Comparison of ENCODE assay signal across 29 cellular contexts in genomic region chr15:46576611-46577010, GRCh38.
DNase-seq lines count a peak whose midpoint lies in the region; ATAC-seq and TF ChIP-seq lines count a peak whose summit lies in the region.
"Had no signal": no experiment of that assay in that cellular context is flagged by ENCODE, and none has a peak within 500 bp of the region (broad histone marks: within the 10 kb centered on the region; RNA-seq: fewer than 3 reads in every experiment).

No MANE protein-coding gene starts in this region.

- no peaks in the 10 kb centered on the region for H3K36me3 ChIP-seq in MG63
- H3K36me3 ChIP-seq: Peyer's patch, SJCRH30, uterus had no signal

- intact Hi-C loops in posterior vena cava (cut with DNase I) = no loop called here

- TF ChIP-seq CTCF in AG10803 (conservative IDR thresholded peaks at IDR 0.05; ENCODE audit: low read length) = no peak

- H3K4me3 ChIP-seq in AG10803 (ENCODE audit: low read length) = no peak overlapping the region
- no peak overlapping the region for H3K4me3 ChIP-seq in MG63
- H3K4me3 ChIP-seq: Peyer's patch, SJCRH30, uterus had no signal

- DNase-seq in AG10803 (ENCODE audit: low read depth) = peak; percentile 12
- DNase-seq in MG63 = peak; percentile 32
- DNase-seq in iris pigment epithelial cell (ENCODE audit: low read depth) = peak; percentile 0
- DNase-seq in renal cortical epithelial cell (ENCODE audit: low read depth) = peak; percentile 15
- DNase-seq in NCI-H2029 treated with DMSO at 0.1 percent for 48 hours (lab: John Stamatoyannopoulos, UW) = no peak
- no peak for DNase-seq in posterior vena cava (ENCODE audit: low spot score)
- DNase-seq: 8988T; activated CD4-positive, alpha-beta T cell treated with anti-CD3 and anti-CD28 coated beads, Interleukin-2, amount 50 U/mL, for 48 hours; activated naive CD4-positive, alpha-beta T cell treated with anti-CD3 and anti-CD28 coated beads, Interleukin-2, amount 10 ng/mL, durations not matched to agents 7 days and 5 days; AML-193; amygdala; CD8-positive, alpha-beta T cell; DMS153; effector CD8-positive, alpha-beta T cell; erythroblast; left cardiac atrium; naive thymus-derived CD4-positive, alpha-beta T cell; NCI-H1105; NCI-H1930; NCI-H526 treated with DMSO at 0.1 percent for 48 hours; nucleus accumbens; Peyer's patch; SJCRH30; stimulated activated CD4-positive, alpha-beta T cell treated with anti-CD3 and anti-CD28 coated beads, Interleukin-4, amount 100 ng/mL, for 24 hours; uterus had no signal

- no peaks in the 10 kb centered on the region for H3K27me3 ChIP-seq in MG63
- H3K27me3 ChIP-seq: Peyer's patch, SJCRH30, uterus had no signal

- ATAC-seq in esophagus mucosa = no peak
- ATAC-seq in GM18909 (IDR thresholded peaks at IDR 0.05; ENCODE audit: poor library complexity, unreplicated experiment) = no peak
- ATAC-seq: CD8-positive, alpha-beta T cell; naive thymus-derived CD4-positive, alpha-beta T cell; right cardiac atrium; stimulated activated effector memory CD8-positive, alpha-beta T cell treated with anti-CD3 and anti-CD28 coated beads, Interleukin-12 subunit alpha, Interleukin-12 subunit beta, amount 100 ng/mL, for 72 hours had no signal

- H3K9me3 ChIP-seq in MG63 = no peaks in the 10 kb centered on the region
- H3K9me3 ChIP-seq: Peyer's patch, SJCRH30, uterus had no signal

Comparison
In these comparisons a context has a peak if more than half of its experiments do, and no peak if none do; other contexts are left out.
1. DNase-seq: peak in AG10803 (single experiment), MG63 (single experiment), iris pigment epithelial cell (single experiment) and renal cortical epithelial cell (single experiment); none in NCI-H2029 treated with DMSO at 0.1 percent for 48 hours (single experiment) and posterior vena cava (single experiment).